In the genomic region with DNA sequence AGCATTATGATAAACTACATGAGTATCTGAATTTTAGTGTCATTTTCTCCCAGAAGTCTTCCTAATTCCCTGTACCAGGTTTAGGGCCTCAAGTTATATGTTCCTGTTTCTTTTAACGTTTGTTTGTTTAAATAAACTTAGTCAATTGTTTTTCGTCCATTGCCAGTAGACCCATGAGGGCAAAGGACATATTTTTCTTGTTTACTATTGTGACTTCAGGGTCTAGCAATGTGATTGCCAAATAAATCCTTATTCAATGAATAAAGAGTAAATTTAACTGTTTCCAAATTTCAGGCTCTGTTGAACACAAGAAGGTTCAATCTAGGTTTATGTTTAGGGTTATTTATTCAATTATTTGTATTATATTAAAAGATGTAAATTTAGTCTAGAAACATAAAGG, we compare ENCODE assay signal across 28 cellular contexts.
"Had no signal": no experiment of that assay in that cellular context is flagged by ENCODE, and none has a peak within 500 bp of the region (broad histone marks: within the 10 kb centered on the region; RNA-seq: fewer than 3 reads in every experiment).

No MANE protein-coding gene starts in this region.

- H3K79me2 ChIP-seq: hepatocyte had no signal

- H3K4me3 ChIP-seq: coronary artery, dorsolateral prefrontal cortex, esophagus muscularis mucosa, esophagus squamous epithelium, gastrocnemius medialis, gastroesophageal sphincter, heart left ventricle, heart right ventricle, hepatocyte had no signal

- FAIRE-seq: colon, endometrium, endothelial cell of umbilical vein, frontal cortex had no signal

- DNase-seq: cortex of kidney; dermis blood vessel endothelial cell; dorsolateral prefrontal cortex; effector CD4-positive, alpha-beta T cell; effector CD8-positive, alpha-beta T cell; effector memory CD4-positive, alpha-beta T cell; effector memory CD8-positive, alpha-beta T cell; endodermal cell; erythroblast; esophagus squamous epithelium; foreskin fibroblast; foreskin keratinocyte; foreskin melanocyte; gastrocnemius medialis; glutamatergic neuron; head of caudate nucleus; heart left ventricle; heart right ventricle had no signal

- H3K27ac ChIP-seq: coronary artery, dorsolateral prefrontal cortex, epithelial cell of prostate, esophagus muscularis mucosa, esophagus squamous epithelium, foreskin keratinocyte, gastrocnemius medialis, gastroesophageal sphincter, heart left ventricle, heart right ventricle, hepatocyte had no signal

- H3K4me1 ChIP-seq: esophagus muscularis mucosa, esophagus squamous epithelium, foreskin keratinocyte, gastrocnemius medialis, gastroesophageal sphincter, heart left ventricle, heart right ventricle had no signal

- ATAC-seq: effector memory CD8-positive, alpha-beta T cell; esophagus mucosa; foreskin keratinocyte; gastrocnemius medialis; gastroesophageal sphincter; heart left ventricle; heart right ventricle had no signal

- H3K4me2 ChIP-seq: hepatocyte had no signal

- H2AFZ ChIP-seq: hepatocyte had no signal

- H3K27me3 ChIP-seq: dorsolateral prefrontal cortex, esophagus muscularis mucosa, esophagus squamous epithelium, foreskin keratinocyte, gastrocnemius medialis, gastroesophageal sphincter, heart left ventricle, heart right ventricle, hepatocyte had no signal

- H3K9me3 ChIP-seq: esophagus muscularis mucosa, esophagus squamous epithelium, gastrocnemius medialis, gastroesophageal sphincter, heart left ventricle, heart right ventricle had no signal

- H3K36me3 ChIP-seq: esophagus muscularis mucosa, esophagus squamous epithelium, gastrocnemius medialis, gastroesophageal sphincter, heart left ventricle, heart right ventricle had no signal
